17 cellular contexts compared by ENCODE assay signal in the genomic region with DNA sequence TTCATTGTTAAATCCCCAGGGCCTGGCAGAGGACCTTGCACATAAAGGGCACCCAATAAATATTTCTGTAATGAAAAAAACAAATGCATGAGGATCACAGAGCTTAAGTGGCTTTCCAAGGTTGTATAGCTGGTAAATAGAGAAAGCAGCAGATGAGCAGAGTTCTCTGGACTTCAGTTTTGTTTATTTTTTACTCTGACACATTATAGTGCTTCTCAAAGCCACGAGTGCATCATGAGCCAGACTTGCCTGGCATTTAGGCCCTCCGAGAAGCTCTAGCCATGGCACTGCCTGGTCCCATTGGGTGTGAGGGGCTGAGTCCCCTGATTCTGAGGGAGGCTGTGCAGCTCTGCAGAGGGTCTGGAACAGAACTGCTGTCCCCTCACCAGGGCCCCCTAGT.
"Had no signal": no experiment of that assay in that cellular context is flagged by ENCODE, and none has a peak within 500 bp of the region (broad histone marks: within the 10 kb centered on the region; RNA-seq: fewer than 3 reads in every experiment).

No MANE protein-coding gene starts in this region.

- H3K27ac ChIP-seq: breast epithelium, dorsolateral prefrontal cortex, heart left ventricle, left lung, pancreas had no signal

- H3K4me3 ChIP-seq: breast epithelium, dorsolateral prefrontal cortex, heart left ventricle, left lung, pancreas had no signal

- ATAC-seq: activated CD8-positive, alpha-beta memory T cell treated with anti-CD3 and anti-CD28 coated beads, Interleukin-2, amount 10 ng/mL, durations not matched to agents 7 days and 5 days; esophagus mucosa; heart left ventricle; left lung; pancreas had no signal

- H3K36me3 ChIP-seq: breast epithelium, heart left ventricle, left lung, pancreas had no signal

- DNase-seq: activated CD4-positive, alpha-beta T cell treated with anti-CD3 and anti-CD28 coated beads, Interleukin-2, amount 50 U/mL, for 1 hour; activated CD4-positive, CD25-positive, alpha-beta regulatory T cell; activated CD8-positive, alpha-beta memory T cell treated with anti-CD3 and anti-CD28 coated beads, Interleukin-2, amount 10 ng/mL, durations not matched to agents 7 days and 5 days; activated effector memory CD4-positive, alpha-beta T cell treated with anti-CD3 and anti-CD28 coated beads, Interleukin-2, amount 50 U/mL, for 16 hours; activated T-cell treated with anti-CD3 and anti-CD28 coated beads, Interleukin-2, amount 50 U/mL, for 4 hours; dorsolateral prefrontal cortex; foreskin melanocyte; heart left ventricle; left lung; pancreas; T-helper 2 cell had no signal

- H3K4me1 ChIP-seq: breast epithelium, heart left ventricle, left lung, pancreas had no signal

- FAIRE-seq: endometrium, keratinocyte, pancreas, TTC549 had no signal

- H3K36me3 Mint-ChIP-seq: activated CD8-positive, alpha-beta memory T cell treated with anti-CD3 and anti-CD28 coated beads, Interleukin-2, amount 10 ng/mL, durations not matched to agents 7 days and 5 days had no signal

- H3K27me3 ChIP-seq: breast epithelium, dorsolateral prefrontal cortex, heart left ventricle, left lung, pancreas had no signal

- H3K4me3 Mint-ChIP-seq: activated CD8-positive, alpha-beta memory T cell treated with anti-CD3 and anti-CD28 coated beads, Interleukin-2, amount 10 ng/mL, durations not matched to agents 7 days and 5 days; activated naive CD8-positive, alpha-beta T cell; activated T-cell treated with anti-CD3 and anti-CD28 coated beads, Interleukin-2, amount 50 U/mL, for 4 hours had no signal

- H3K27ac Mint-ChIP-seq: activated CD8-positive, alpha-beta memory T cell treated with anti-CD3 and anti-CD28 coated beads, Interleukin-2, amount 10 ng/mL, durations not matched to agents 7 days and 5 days; activated naive CD8-positive, alpha-beta T cell had no signal

- H3K9me3 ChIP-seq: pancreas had no signal
